Comparison of ENCODE assay signal across 8 cellular contexts in genomic region chr15:40952901-40953712, GRCh38. TPM values are rescaled to one million over a fixed set of nuclear protein-coding genes. Genes with fewer than 3 reads are reported as not detected.
DNase-seq lines count a peak whose midpoint lies in the region; ATAC-seq, FAIRE-seq and TF ChIP-seq lines count a peak whose summit lies in the region.

Gene CHAC1, plus strand, starts transcription at chr15:40953471. Its CDS starts 113 bp downstream, at chr15:40953584.

- H3K27me3 ChIP-seq in BLaER1 (no peaks in the 10 kb centered on the region), HepG2 (ENCODE audit: control insufficient read depth in 1 of 2, insufficient read depth in 2 of 2, low read length in 2 of 2) (peaks cover 14 to 46% of the 10 kb centered on the region in 2 experiments; a peak in 4 of 5 replicates)

- peak within 1 kb of the TSS; percentile 91 for H3K27ac Mint-ChIP-seq in activated CD4-positive, alpha-beta T cell treated with anti-CD3 and anti-CD28 coated beads, Interleukin-2, amount 10 ng/mL, durations not matched to agents 24 days and 14 days

- peaks cover 33% of the 10 kb centered on the region; the same call in 1 of the 2 replicates for H4K20me1 ChIP-seq in BLaER1
- no peaks in the 10 kb centered on the region for H4K20me1 ChIP-seq in HepG2 (ENCODE audit: insufficient read depth, low read length)

- H2AFZ ChIP-seq in HepG2 (ENCODE audit: low read length), result no peak within 1 kb of the TSS

- no TSS peak for BruUV-seq in HepG2 (replicated peaks; lab: Mats Ljungman, UMichigan)

- in situ Hi-C loops in HepG2 (cut with HindIII; ENCODE audit: extremely low pct_ligation_motif_present, low pct_unique_long_range_greater_than_20kb), result no loop called here

- H3K36me3 ChIP-seq in BLaER1, result peaks cover 24% of the 10 kb centered on the region
- no peaks in the 10 kb centered on the region for H3K36me3 ChIP-seq in HepG2 (replicated peaks in 1 of 2; ENCODE audit: control insufficient read depth in 1 of 2, insufficient read depth in 2 of 2, low read length in 2 of 2)

- no peak for TF ChIP-seq POLR2A in HepG2 (IDR thresholded peaks at IDR 0.05; ENCODE audit: insufficient read depth in 1 of 2, low read depth in 2 of 2, low read length in 2 of 2)

- FAIRE-seq in GM19239 (lab: Jason Lieb, UNC) (peak; percentile 94), HepG2 (lab: Jason Lieb, UNC) (no peak)

- TF ChIP-seq CTCF in HepG2 (CRISPR knock-in tag; IDR thresholded peaks at IDR 0.05), result no peak

- no peaks in the 10 kb centered on the region for H3K9me3 ChIP-seq in BLaER1
- H3K9me3 ChIP-seq in HepG2 (ENCODE audit: low read length), result no peaks in the 10 kb centered on the region

- TF ChIP-seq EP300 in HepG2 (IDR thresholded peaks at IDR 0.05; ENCODE audit: low read depth in 2 of 2, low read length in 2 of 2) (no peak), HepG2 (CRISPR knock-in tag; IDR thresholded peaks at IDR 0.05; ENCODE audit: borderline replicate concordance) (no peak)

- 76% methylated on average over 27 of the region's 72 CpGs for WGBS in HepG2 (ENCODE audit: low lambda C conversion rate)

- H3K4me3 Mint-ChIP-seq in activated CD4-positive, alpha-beta T cell treated with anti-CD3 and anti-CD28 coated beads, Interleukin-2, amount 10 ng/mL, durations not matched to agents 24 days and 14 days, result peak within 1 kb of the TSS; percentile 92

- CTCF ChIA-PET in HepG2 (lab: Yijun Ruan, JAX; ENCODE audit: low intra/inter-chr PET ratio, low total read pairs), result no interaction called here

- POLR2A ChIA-PET in HepG2 (lab: Yijun Ruan, JAX), result no interaction called here

- H3K9ac ChIP-seq in BLaER1 (peak within 1 kb of the TSS; percentile 85), HepG2 (ENCODE audit: insufficient read depth, low read depth, low read length) (no peak within 1 kb of the TSS)

- peak; percentile 91 for ATAC-seq in HG03442 (IDR thresholded peaks at IDR 0.05; ENCODE audit: unreplicated experiment)
- peak; percentile 16; the same call in 2 of the 3 replicates for ATAC-seq in HepG2

- peak; percentile 99 for DNase-seq in GM19239 (ENCODE audit: insufficient read length, low spot score)
- DNase-seq in NCI-H524 (lab: John Stamatoyannopoulos, UW), result peak; percentile 96 to 98
- peak; percentile 99 for DNase-seq in activated CD4-positive, alpha-beta T cell treated with anti-CD3 and anti-CD28 coated beads, Interleukin-2, amount 10 ng/mL, durations not matched to agents 24 days and 14 days
- DNase-seq in dedifferentiated amniotic fluid mesenchymal stem cell (ENCODE audit: extremely low spot score), result peak; percentile 95
- no peak for DNase-seq in HepG2 (ENCODE audit: low spot score)
- peak; percentile 94 to 95 for DNase-seq in stimulated activated CD4-positive, alpha-beta T cell treated with anti-CD3 and anti-CD28 coated beads, Interleukin-2, amount 100 ng/mL, for 48 hours

- intact Hi-C loops in activated CD4-positive, alpha-beta T cell treated with anti-CD3 and anti-CD28 coated beads, Interleukin-2, amount 10 ng/mL, durations not matched to agents 24 days and 14 days (cut with micrococcal nuclease), result loop anchor here (1.0 to 2.0 kb wide), 2 partner anchors 11 to 278 kb away; partner anchors contain the start of genes CHP1 and EXD1
- intact Hi-C loops in HepG2 (cut with micrococcal nuclease; ENCODE audit: unreplicated experiment), result no loop called here

- H3K4me3 ChIP-seq in BLaER1 (peak within 1 kb of the TSS; percentile 79), HepG2 (replicated peaks in 1 of 3; ENCODE audit: insufficient read depth in 1 of 3, low read depth in 2 of 3, low read length in 3 of 3) (peak within 1 kb of the TSS in 2 of 3 experiments; percentile 2 to 43; a peak in 2 of 6 replicates)

- peaks cover 70% of the 10 kb centered on the region for H3K4me1 ChIP-seq in BLaER1
- peaks cover 20% of the 10 kb centered on the region for H3K4me1 ChIP-seq in HepG2 (ENCODE audit: insufficient read depth, low read length)

- H3K4me2 ChIP-seq in BLaER1 (peak within 1 kb of the TSS; percentile 88), HepG2 (ENCODE audit: low read depth, low read length) (peak within 1 kb of the TSS; percentile 45)

- peak within 1 kb of the TSS; percentile 94 for H3K27ac ChIP-seq in BLaER1
- H3K27ac ChIP-seq in HepG2 (ENCODE audit: extremely low read length, insufficient read depth, low read length), result no peak within 1 kb of the TSS

- TF ChIP-seq RAD21 in HepG2 (CRISPR knock-in tag; IDR thresholded peaks at IDR 0.05), result no peak

- H3K79me2 ChIP-seq in HepG2 (ENCODE audit: insufficient read depth, low read length), result no peaks in the 10 kb centered on the region

- H3K4me1 Mint-ChIP-seq in activated CD4-positive, alpha-beta T cell treated with anti-CD3 and anti-CD28 coated beads, Interleukin-2, amount 10 ng/mL, durations not matched to agents 24 days and 14 days, result peaks cover 32% of the 10 kb centered on the region

- no peaks in the 10 kb centered on the region for H3K9me3 Mint-ChIP-seq in activated CD4-positive, alpha-beta T cell treated with anti-CD3 and anti-CD28 coated beads, Interleukin-2, amount 10 ng/mL, durations not matched to agents 24 days and 14 days

- peaks cover 12% of the 10 kb centered on the region for H3K36me3 Mint-ChIP-seq in activated CD4-positive, alpha-beta T cell treated with anti-CD3 and anti-CD28 coated beads, Interleukin-2, amount 10 ng/mL, durations not matched to agents 24 days and 14 days (ENCODE audit: low read depth)

- no peaks in the 10 kb centered on the region for H3K27me3 Mint-ChIP-seq in activated CD4-positive, alpha-beta T cell treated with anti-CD3 and anti-CD28 coated beads, Interleukin-2, amount 10 ng/mL, durations not matched to agents 24 days and 14 days

TF ChIP-seq in HepG2, 621 proteins besides CTCF, POLR2A, EP300 and RAD21 (continues in another document):
- TF ChIP-seq ZNF687 (CRISPR knock-in tag; IDR thresholded peaks at IDR 0.05) (peak; percentile 33; the same call in 1 of the 2 replicates), NFIB (CRISPR knock-in tag; IDR thresholded peaks at IDR 0.05; ENCODE audit: borderline replicate concordance) (no peak), ZNF12 (CRISPR knock-in tag; IDR thresholded peaks at IDR 0.05) (no peak), CEBPG (CRISPR knock-in tag; IDR thresholded peaks at IDR 0.05) (peak; percentile 73), CEBPB (IDR thresholded peaks at IDR 0.05; ENCODE audit: borderline replicate concordance, low read depth, low read length) (peak; percentile 79), ARHGAP35 (CRISPR knock-in tag; IDR thresholded peaks at IDR 0.05; ENCODE audit: borderline replicate concordance) (no peak), SSRP1 (CRISPR knock-in tag; IDR thresholded peaks at IDR 0.05) (no peak), SRF (IDR thresholded peaks at IDR 0.05; ENCODE audit: low read depth, low read length) (no peak)

RNA-seq across cellular contexts. Expression of gene CHAC1, which starts in this region (rescaled TPM):
- 8.4 and 9.8 TPM in 2 replicates for total RNA-seq in activated CD4-positive, alpha-beta T cell treated with anti-CD3 and anti-CD28 coated beads, Interleukin-2, amount 10 ng/mL, durations not matched to agents 24 days and 14 days
- not detected in 2 replicates for total RNA-seq in HepG2 (2016; rRNA removed; fragmentation: Illumina TruSeq; extraction: Trizol)
- total RNA-seq in HepG2 (2016; cell fraction: cytosol; rRNA removed; fragmentation: Illumina TruSeq; extraction: Trizol; ENCODE audit: low read depth), result not detected in 2 replicates
- total RNA-seq in HepG2 (2016; cell fraction: insoluble cytoplasmic fraction; rRNA removed; fragmentation: Illumina TruSeq; extraction: Trizol), result not detected in 2 replicates
- 0.15 TPM in 1 of 2 replicates, not detected in the other for total RNA-seq in HepG2 (2016; cell fraction: membrane; rRNA removed; fragmentation: Illumina TruSeq; extraction: Trizol)
- not detected in 2 replicates for total RNA-seq in HepG2 (2016; cell fraction: nucleus; rRNA removed; fragmentation: Illumina TruSeq; extraction: Trizol)
- polyA plus RNA-seq in HepG2 (2011; rRNA removed), result 0.44 and 0.46 TPM in 2 replicates
- 0.41 and 0.63 TPM in 2 replicates for polyA plus RNA-seq in HepG2 (2011; cell fraction: cytosol; rRNA removed)
- polyA plus RNA-seq in HepG2 (2011; cell fraction: nucleus; rRNA removed), result 0.21 and 0.48 TPM in 2 replicates
- polyA plus RNA-seq in HepG2 (2012), result 0.39 TPM in 1 of 2 replicates, not detected in the other
- polyA plus RNA-seq in HepG2 (2016; cell fraction: cytosol; fragmentation: Illumina TruSeq; extraction: Trizol; ENCODE audit: low read depth), result not detected in 2 replicates
- polyA plus RNA-seq in HepG2 (2016; cell fraction: insoluble cytoplasmic fraction; fragmentation: Illumina TruSeq; extraction: Trizol; ENCODE audit: low read depth), result not detected in 2 replicates
- not detected in 2 replicates for polyA plus RNA-seq in HepG2 (2016; cell fraction: membrane; fragmentation: Illumina TruSeq; extraction: Trizol; ENCODE audit: low read depth)
- polyA plus RNA-seq in HepG2 (2016; cell fraction: nucleus; fragmentation: Illumina TruSeq; extraction: Trizol; ENCODE audit: insufficient read depth, low read depth), result not detected in 2 replicates
- 0.58 and 21.7 TPM in 2 replicates for polyA minus RNA-seq in HepG2 (2011; rRNA and poly(A)+ RNA removed; ENCODE audit: low replicate concordance)
- 1.1 and 2.0 TPM in 2 replicates for polyA minus RNA-seq in HepG2 (2011; cell fraction: cytosol; rRNA and poly(A)+ RNA removed)
- polyA minus RNA-seq in HepG2 (2011; cell fraction: nucleus; rRNA and poly(A)+ RNA removed), result 0.39 and 0.62 TPM in 2 replicates
